Comparison of ENCODE assay signal across 21 cellular contexts in genomic region chr1:234776256-234776874, GRCh38.
DNase-seq lines count a peak whose midpoint lies in the region; ATAC-seq and TF ChIP-seq lines count a peak whose summit lies in the region.
"Had no signal": no experiment of that assay in that cellular context is flagged by ENCODE, and none has a peak within 500 bp of the region (broad histone marks: within the 10 kb centered on the region; RNA-seq: fewer than 3 reads in every experiment).

No MANE protein-coding gene starts in this region.

- no peak overlapping the region for H3K9ac ChIP-seq in IMR-90 (ENCODE audit: low read depth, low read length)
- H3K9ac ChIP-seq: KMS-11 had no signal

- no peak overlapping the region for H3K27ac ChIP-seq in IMR-90 (ENCODE audit: insufficient read depth, low read length)
- H3K27ac ChIP-seq in sigmoid colon: no peak overlapping the region
- H3K27ac ChIP-seq: KMS-11, SJSA1, VCaP had no signal

- in situ Hi-C loops in IMR-90 (cut with MboI; ENCODE audit: low sequenced_read_pairs) (no loop called here), ACHN (cut with HindIII; ENCODE audit: low pct_ligation_motif_present, low pct_unique_long_range_greater_than_20kb, low sequenced_read_pairs) (no loop called here)

- no peak for ATAC-seq in IMR-90 (ENCODE audit: low read depth)
- ATAC-seq in activated CD8-positive, alpha-beta T cell treated with anti-CD3 and anti-CD28 coated beads, Interleukin-2, amount 10 ng/mL, durations not matched to agents 7 days and 5 days: no peak
- ATAC-seq: T-helper 17 cell had no signal

- H3K4ac ChIP-seq in IMR-90 (ENCODE audit: low read depth, low read length): no peak overlapping the region

- no peak overlapping the region for H2BK120ac ChIP-seq in IMR-90 (ENCODE audit: low read depth, low read length)

- H3K27me3 Mint-ChIP-seq in activated CD4-positive, alpha-beta T cell treated with anti-CD3 and anti-CD28 coated beads, Interleukin-2, amount 10 ng/mL, durations not matched to agents 24 days and 14 days: no peaks in the 10 kb centered on the region
- H3K27me3 Mint-ChIP-seq in activated CD8-positive, alpha-beta T cell treated with anti-CD3 and anti-CD28 coated beads, Interleukin-2, amount 10 ng/mL, durations not matched to agents 7 days and 5 days (ENCODE audit: low read depth): no peaks in the 10 kb centered on the region
- H3K27me3 Mint-ChIP-seq: naive thymus-derived CD4-positive, alpha-beta T cell; progenitor cell of endocrine pancreas; T-helper 17 cell had no signal

- H3K36me3 ChIP-seq in IMR-90 (ENCODE audit: control insufficient read depth, insufficient read depth, low read length): no peaks in the 10 kb centered on the region
- H3K36me3 ChIP-seq in sigmoid colon: no peaks in the 10 kb centered on the region
- H3K36me3 ChIP-seq: SJSA1 had no signal

- no peaks in the 10 kb centered on the region; the same call in 1 of the 2 replicates for H4K20me1 ChIP-seq in IMR-90 (ENCODE audit: insufficient read depth, low read length)

- dilution Hi-C loops in IMR-90 (cut with HindIII; ENCODE audit: low sequenced_read_pairs, unreplicated experiment): no loop called here

- peak; percentile 57 for DNase-seq in activated CD4-positive, alpha-beta T cell treated with anti-CD3 and anti-CD28 coated beads, Interleukin-2, amount 10 ng/mL, durations not matched to agents 24 days and 14 days
- DNase-seq in activated CD4-positive, alpha-beta T cell treated with anti-CD3 and anti-CD28 coated beads for 48 hours: no peak
- DNase-seq in IMR-90 (no peak), fibroblast of gingiva (ENCODE audit: low read depth) (peak; percentile 31), sigmoid colon (peak; percentile 72), GF-D8 (lab: John Stamatoyannopoulos, UW) (no peak), ACHN (no peak)
- DNase-seq in activated CD8-positive, alpha-beta T cell treated with anti-CD3 and anti-CD28 coated beads, Interleukin-2, amount 10 ng/mL, durations not matched to agents 7 days and 5 days: no peak
- DNase-seq: CD4-positive, CD25-positive, alpha-beta regulatory T cell; immature natural killer cell; naive thymus-derived CD4-positive, alpha-beta T cell; NCI-H2081 treated with DMSO at 0.1 percent for 48 hours; NCI-H524 treated with DMSO at 0.1 percent for 48 hours; stimulated activated CD4-positive, alpha-beta T cell treated with anti-CD3 and anti-CD28 coated beads, Interleukin-4, amount 100 ng/mL, for 1 hour; T-helper 17 cell had no signal

- no peak overlapping the region for H3K18ac ChIP-seq in IMR-90 (ENCODE audit: low read depth, low read length)

- no peak overlapping the region for H2AK5ac ChIP-seq in IMR-90 (ENCODE audit: low read depth, low read length)

- peaks cover 4% of the 10 kb centered on the region for H3K9me3 Mint-ChIP-seq in activated CD4-positive, alpha-beta T cell treated with anti-CD3 and anti-CD28 coated beads, Interleukin-2, amount 10 ng/mL, durations not matched to agents 24 days and 14 days
- no peaks in the 10 kb centered on the region for H3K9me3 Mint-ChIP-seq in activated CD8-positive, alpha-beta T cell treated with anti-CD3 and anti-CD28 coated beads, Interleukin-2, amount 10 ng/mL, durations not matched to agents 7 days and 5 days (ENCODE audit: insufficient read depth)
- H3K9me3 Mint-ChIP-seq: immature natural killer cell had no signal

- TF ChIP-seq POLR2A in IMR-90 (IDR thresholded peaks at IDR 0.05; ENCODE audit: low read depth, low read length): no peak
- no peak for TF ChIP-seq POLR2A in sigmoid colon (IDR thresholded peaks at IDR 0.05)

- no peak overlapping the region for H2BK20ac ChIP-seq in IMR-90 (ENCODE audit: low read depth, low read length)

- H3K79me1 ChIP-seq in IMR-90 (ENCODE audit: low read depth in 1 of 2, low read length in 2 of 2): no peaks in the 10 kb centered on the region

- intact Hi-C loops in activated CD4-positive, alpha-beta T cell treated with anti-CD3 and anti-CD28 coated beads, Interleukin-2, amount 10 ng/mL, durations not matched to agents 24 days and 14 days (cut with micrococcal nuclease): no loop called here
- intact Hi-C loops in IMR-90 (cut with micrococcal nuclease): no loop called here
- intact Hi-C loops in sigmoid colon (cut with DNase I): no loop called here

- no peak overlapping the region for H4K5ac ChIP-seq in IMR-90 (ENCODE audit: low read depth, low read length)

- H4K8ac ChIP-seq in IMR-90 (ENCODE audit: low read depth in 2 of 2, low read length in 2 of 2): no peak overlapping the region

- H3K27me3 ChIP-seq in IMR-90 (ENCODE audit: control insufficient read depth, insufficient read depth, low read length) (peaks cover 30% of the 10 kb centered on the region), sigmoid colon (peaks cover 0 to 3% (median 0%) of the 10 kb centered on the region in 3 donors)
- H3K27me3 ChIP-seq: SJSA1 had no signal

- H3K36me3 Mint-ChIP-seq in activated CD4-positive, alpha-beta T cell treated with anti-CD3 and anti-CD28 coated beads, Interleukin-2, amount 10 ng/mL, durations not matched to agents 24 days and 14 days (ENCODE audit: low read depth): peaks cover 11% of the 10 kb centered on the region
- peaks cover 5% of the 10 kb centered on the region for H3K36me3 Mint-ChIP-seq in activated CD8-positive, alpha-beta T cell treated with anti-CD3 and anti-CD28 coated beads, Interleukin-2, amount 10 ng/mL, durations not matched to agents 7 days and 5 days (ENCODE audit: low read depth)
- H3K36me3 Mint-ChIP-seq: CD4-positive, CD25-positive, alpha-beta regulatory T cell; immature natural killer cell had no signal

- no peaks in the 10 kb centered on the region for H3K9me1 ChIP-seq in IMR-90 (ENCODE audit: insufficient read depth, low read length)

- peaks cover 7% of the 10 kb centered on the region for H3K4me1 ChIP-seq in IMR-90 (ENCODE audit: control insufficient read depth, insufficient read depth, low read length)
- peaks cover 0 to 15% (median 13%) of the 10 kb centered on the region in 4 donors for H3K4me1 ChIP-seq in sigmoid colon

- no peak overlapping the region for H3K4me3 ChIP-seq in IMR-90 (ENCODE audit: insufficient read depth, low read depth, low read length)
- no peak overlapping the region for H3K4me3 ChIP-seq in sigmoid colon
- H3K4me3 ChIP-seq: SJSA1, skin epidermis had no signal

- POLR2A ChIA-PET in IMR-90 (lab: Charles Lee; ENCODE audit: unreplicated experiment): no interaction called here
- POLR2A ChIA-PET in activated CD8-positive, alpha-beta T cell treated with anti-CD3 and anti-CD28 coated beads, Interleukin-2, amount 10 ng/mL, durations not matched to agents 7 days and 5 days (lab: Charles Lee): interaction anchor here (0.6 to 2.0 kb wide), 3 partner anchors 50 to 164 kb away, joined by 3 to 8 read pairs (median 3); no protein-coding TSS in a partner anchor

- no peak overlapping the region for H3K4me2 ChIP-seq in IMR-90 (ENCODE audit: low read depth, low read length)
- H3K4me2 ChIP-seq: KMS-11 had no signal

- peaks cover 5% of the 10 kb centered on the region; the same call in 1 of the 2 replicates for H3K9me3 ChIP-seq in IMR-90 (ENCODE audit: control insufficient read depth, insufficient read depth, low read length)
- H3K9me3 ChIP-seq in sigmoid colon: no peaks in the 10 kb centered on the region
- H3K9me3 ChIP-seq: SJSA1 had no signal

- TF ChIP-seq CTCF in IMR-90 (conservative IDR thresholded peaks at IDR 0.05; ENCODE audit: low read depth, low read length): no peak
- TF ChIP-seq CTCF in sigmoid colon (IDR thresholded peaks at IDR 0.05): no peak

- H2BK15ac ChIP-seq in IMR-90 (ENCODE audit: low read depth, low read length): no peak overlapping the region

- no peak overlapping the region for H3K27ac Mint-ChIP-seq in activated CD4-positive, alpha-beta T cell treated with anti-CD3 and anti-CD28 coated beads, Interleukin-2, amount 10 ng/mL, durations not matched to agents 24 days and 14 days
- H3K27ac Mint-ChIP-seq in activated CD8-positive, alpha-beta T cell treated with anti-CD3 and anti-CD28 coated beads, Interleukin-2, amount 10 ng/mL, durations not matched to agents 7 days and 5 days: no peak overlapping the region
- H3K27ac Mint-ChIP-seq: activated T-helper 2 cell treated with anti-CD3 and anti-CD28 coated beads, Interferon-gamma antibody, Interleukin-2, Interleukin-4, amounts not matched to agents 10 μg/mL and 5 μg/mL and 100 μg/mL, durations not matched to agents 14 hours and 24 hours and 36 hours; CD4-positive, CD25-positive, alpha-beta regulatory T cell; progenitor cell of endocrine pancreas; T-helper 17 cell had no signal

- TF ChIP-seq EP300 in sigmoid colon (IDR thresholded peaks at IDR 0.05): no peak

- H4K91ac ChIP-seq in IMR-90 (ENCODE audit: insufficient read depth, low read depth, low read length): no peak overlapping the region

- TF ChIP-seq RAD21 in IMR-90 (IDR thresholded peaks at IDR 0.05; ENCODE audit: low read length): no peak

- H3K14ac ChIP-seq in IMR-90 (replicated peaks; ENCODE audit: low read depth, low read length): no peak overlapping the region

- BruUV-seq in IMR-90 (replicated peaks; lab: Mats Ljungman, UMichigan): no TSS peak

- no peak overlapping the region for H3K23ac ChIP-seq in IMR-90 (ENCODE audit: low read depth, low read length)

- H3K4me3 Mint-ChIP-seq in activated CD4-positive, alpha-beta T cell treated with anti-CD3 and anti-CD28 coated beads, Interleukin-2, amount 10 ng/mL, durations not matched to agents 24 days and 14 days: no peak overlapping the region
- H3K4me3 Mint-ChIP-seq in activated CD8-positive, alpha-beta T cell treated with anti-CD3 and anti-CD28 coated beads, Interleukin-2, amount 10 ng/mL, durations not matched to agents 7 days and 5 days: no peak overlapping the region
- H3K4me3 Mint-ChIP-seq: CD4-positive, CD25-positive, alpha-beta regulatory T cell; naive thymus-derived CD4-positive, alpha-beta T cell; T-helper 17 cell had no signal

- no peak overlapping the region for H2BK5ac ChIP-seq in IMR-90 (ENCODE audit: low read depth, low read length, poor library complexity, severe bottlenecking)

- peaks cover 17% of the 10 kb centered on the region for H3K4me1 Mint-ChIP-seq in activated CD4-positive, alpha-beta T cell treated with anti-CD3 and anti-CD28 coated beads, Interleukin-2, amount 10 ng/mL, durations not matched to agents 24 days and 14 days
- H3K4me1 Mint-ChIP-seq in activated CD8-positive, alpha-beta T cell treated with anti-CD3 and anti-CD28 coated beads, Interleukin-2, amount 10 ng/mL, durations not matched to agents 7 days and 5 days (ENCODE audit: low read depth): peaks cover 25% of the 10 kb centered on the region

- H2AK9ac ChIP-seq in IMR-90 (replicated peaks; ENCODE audit: low read depth, low read length, poor library complexity): no peak overlapping the region

- no peak overlapping the region for H3K56ac ChIP-seq in IMR-90 (ENCODE audit: extremely low read depth, insufficient read depth, low read length)

- WGBS in IMR-90 (ENCODE audit: extremely low coverage in 2 of 2, insufficient read length in 1 of 2), 2 experiments: 80% methylated on average over 10 of the region's 12 CpGs; no CpG with 5 or more reads in 1 of the 2 experiments
- 92 to 95% methylated on average over 12 of the region's 12 CpGs for WGBS in sigmoid colon, 2 donors

- CTCF ChIA-PET in IMR-90 (lab: Yijun Ruan, JAX): interaction anchor here (0.5 kb wide), 1 partner anchor 149 kb away, joined by 3 read pairs; no protein-coding TSS in a partner anchor
- CTCF ChIA-PET in activated CD8-positive, alpha-beta T cell treated with anti-CD3 and anti-CD28 coated beads, Interleukin-2, amount 10 ng/mL, durations not matched to agents 7 days and 5 days (lab: Charles Lee): interaction anchor here (0.8 to 1.4 kb wide), 2 partner anchors 22 to 163 kb away, joined by 3 read pairs; no protein-coding TSS in a partner anchor

- H2AFZ ChIP-seq in IMR-90 (replicated peaks; ENCODE audit: low read length, poor library complexity): peak overlapping the region; percentile 33

Comparison
In these comparisons a context has a peak if more than half of its experiments do, and no peak if none do; other contexts are left out.
1. DNase-seq: peak in activated CD4-positive, alpha-beta T cell treated with anti-CD3 and anti-CD28 coated beads, Interleukin-2, amount 10 ng/mL, durations not matched to agents 24 days and 14 days (single experiment), fibroblast of gingiva (single experiment) and sigmoid colon (single experiment); none in activated CD4-positive, alpha-beta T cell treated with anti-CD3 and anti-CD28 coated beads for 48 hours (single experiment), IMR-90 (single experiment), activated CD8-positive, alpha-beta T cell treated with anti-CD3 and anti-CD28 coated beads, Interleukin-2, amount 10 ng/mL, durations not matched to agents 7 days and 5 days (single experiment), GF-D8 (single experiment) and ACHN (single experiment).